Comparison of ENCODE assay signal across 8 cellular contexts in the genomic region with DNA sequence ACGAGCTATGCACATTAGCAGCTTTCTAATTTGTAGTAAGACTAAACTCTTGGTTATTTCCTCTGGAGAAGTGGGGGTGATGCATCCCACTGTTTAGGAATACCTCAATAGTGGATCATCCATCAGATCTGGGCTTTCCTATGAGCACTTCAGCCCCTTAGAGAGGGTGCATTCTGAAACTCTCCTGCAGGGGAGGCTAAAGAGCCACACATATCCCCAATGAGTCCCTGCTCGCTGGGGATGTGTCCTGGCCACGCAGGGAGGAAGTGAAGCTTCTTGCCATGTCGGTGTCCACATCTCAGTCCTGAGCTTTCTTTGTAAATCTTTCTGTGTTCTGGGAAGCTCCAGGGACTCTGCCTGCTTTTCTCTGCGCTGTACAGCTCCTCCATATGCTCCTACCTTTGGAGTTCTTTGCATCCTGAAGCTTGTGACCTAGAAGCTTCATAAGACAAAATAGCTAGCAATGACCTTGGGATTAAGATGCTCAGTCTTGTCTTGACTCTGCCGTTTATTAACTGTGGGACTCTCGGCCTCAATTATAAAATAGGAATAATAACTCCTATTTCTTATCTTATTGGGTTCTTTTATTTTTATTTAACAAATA. TPM values are rescaled to one million over a fixed set of nuclear protein-coding genes. Genes with fewer than 3 reads are reported as not detected.
A peak's percentile ranks its signal among the peaks of the same experiment; 100 is the strongest.
DNase-seq lines count a peak whose midpoint lies in the region; ATAC-seq and TF ChIP-seq lines count a peak whose summit lies in the region.

No MANE protein-coding gene starts in this region.

- H3K4me3 ChIP-seq in CD4-positive, alpha-beta memory T cell (ENCODE audit: low read length in 2 of 2) = no peak overlapping the region
- no peak overlapping the region for H3K4me3 ChIP-seq in fibroblast of mammary gland (ENCODE audit: control insufficient read depth, low read depth, low read length)
- no peak overlapping the region for H3K4me3 ChIP-seq in tibial nerve

- no peaks in the 10 kb centered on the region for H3K9me3 Mint-ChIP-seq in CD4-positive, alpha-beta memory T cell
- no peaks in the 10 kb centered on the region for H3K9me3 Mint-ChIP-seq in neural crest cell

- ATAC-seq in GM19023 (IDR thresholded peaks at IDR 0.05; ENCODE audit: unreplicated experiment) (peak; percentile 79), HG03342 (IDR thresholded peaks at IDR 0.05; ENCODE audit: unreplicated experiment) (peak; percentile 92)

- CTCF ChIA-PET in CD4-positive, alpha-beta memory T cell (lab: Charles Lee; ENCODE audit: partially characterized antibody) = interaction anchor here (0.7 to 16.8 kb wide), 32 partner anchors 8 to 1826 kb away, joined by 3 to 464 read pairs (median 7); partner anchors contain the start of genes RTP2, RTP4 and SST

- H3K36me3 ChIP-seq in CD4-positive, alpha-beta memory T cell (ENCODE audit: insufficient read depth, low read length) = no peaks in the 10 kb centered on the region
- no peaks in the 10 kb centered on the region for H3K36me3 ChIP-seq in tibial nerve

- peaks cover 21 to 35% of the 10 kb centered on the region in 2 donors for H3K27me3 Mint-ChIP-seq in CD4-positive, alpha-beta memory T cell
- peaks cover 23% of the 10 kb centered on the region for H3K27me3 Mint-ChIP-seq in neural crest cell (ENCODE audit: low read depth)

- H3K4me3 Mint-ChIP-seq in CD4-positive, alpha-beta memory T cell = peak overlapping the region in 1 of 8 donors; percentile 36
- H3K4me3 Mint-ChIP-seq in neural crest cell = no peak overlapping the region

- H3K4me1 ChIP-seq in CD4-positive, alpha-beta memory T cell (ENCODE audit: insufficient read depth, low read length) = peaks cover 15% of the 10 kb centered on the region
- H3K4me1 ChIP-seq in tibial nerve = peaks cover 0 to 12% (median 0%) of the 10 kb centered on the region in 4 donors

- TF ChIP-seq POLR2A in tibial nerve (IDR thresholded peaks at IDR 0.05) = no peak

- 44 to 48% methylated on average over 5 to 7 of the region's 7 CpGs for WGBS in tibial nerve, 2 donors

- TF ChIP-seq EP300 in tibial nerve (IDR thresholded peaks at IDR 0.05) = no peak

- no peaks in the 10 kb centered on the region for H3K9me3 ChIP-seq in CD4-positive, alpha-beta memory T cell (ENCODE audit: control insufficient read depth in 1 of 2, low read length in 2 of 2)
- no peaks in the 10 kb centered on the region for H3K9me3 ChIP-seq in tibial nerve

- intact Hi-C loops in CD4-positive, alpha-beta memory T cell (cut with micrococcal nuclease) = loop anchor here (1.0 to 5.0 kb wide), 6 partner anchors 208 to 1829 kb away; no protein-coding TSS in a partner anchor

- POLR2A ChIA-PET in CD4-positive, alpha-beta memory T cell (lab: Charles Lee; ENCODE audit: partially characterized antibody) = interaction anchor here (1.3 to 2.2 kb wide), 2 partner anchors 48 to 360 kb away, joined by 4 to 10 read pairs; partner anchors contain the start of gene RTP4

- TF ChIP-seq CTCF in fibroblast of mammary gland (conservative IDR thresholded peaks at IDR 0.05; ENCODE audit: control insufficient read depth, insufficient read depth, low read depth, low read length) (peak; percentile 96), neural crest cell (conservative IDR thresholded peaks at IDR 0.05) (peak; percentile 82), tibial nerve (IDR thresholded peaks at IDR 0.05) (peak; percentile 57 to 90 (median 80))

- H3K27me3 ChIP-seq in CD4-positive, alpha-beta memory T cell (ENCODE audit: insufficient read depth, low read length) = no peaks in the 10 kb centered on the region
- no peaks in the 10 kb centered on the region for H3K27me3 ChIP-seq in tibial nerve

- peak; percentile 35 to 56 (median 44) for DNase-seq in CD4-positive, alpha-beta memory T cell
- peak; percentile 67 for DNase-seq in NOMO-1 treated with dmso at 0.1 percent for 144 hours (lab: John Stamatoyannopoulos, UW; ENCODE audit: unreplicated experiment)
- peak; percentile 30 for DNase-seq in activated T-cell treated with anti-CD3 and anti-CD28 coated beads for 4 hours
- DNase-seq in fibroblast of mammary gland (ENCODE audit: low read depth) = peak; percentile 75
- peak; percentile 73 for DNase-seq in neural crest cell (ENCODE audit: low read depth, low spot score)
- DNase-seq in tibial nerve (ENCODE audit: low spot score in 2 of 2) = peak; percentile 59 to 90

- no peak overlapping the region for H3K27ac ChIP-seq in CD4-positive, alpha-beta memory T cell (ENCODE audit: low read depth, low read length)
- no peak overlapping the region for H3K27ac ChIP-seq in tibial nerve

- no peaks in the 10 kb centered on the region for H3K36me3 Mint-ChIP-seq in CD4-positive, alpha-beta memory T cell
- no peaks in the 10 kb centered on the region for H3K36me3 Mint-ChIP-seq in neural crest cell (ENCODE audit: low read depth)

- H3K27ac Mint-ChIP-seq in CD4-positive, alpha-beta memory T cell = no peak overlapping the region
- no peak overlapping the region for H3K27ac Mint-ChIP-seq in neural crest cell (ENCODE audit: unreplicated experiment)

- H3K4me1 Mint-ChIP-seq in CD4-positive, alpha-beta memory T cell = peaks cover 9 to 17% (median 14%) of the 10 kb centered on the region in 4 donors
- peaks cover 6% of the 10 kb centered on the region for H3K4me1 Mint-ChIP-seq in neural crest cell

RNA-seq across cellular contexts. Expression of gene MASP1, which starts 28.3 kb away (rescaled TPM):
- not detected for total RNA-seq in CD4-positive, alpha-beta memory T cell
- not detected for polyA plus RNA-seq in CD4-positive, alpha-beta memory T cell
- total RNA-seq in neural crest cell (0.58 and 1.4 TPM in 2 replicates), tibial nerve (10 to 100 TPM in 1 of 4 donors, 1 to 10 TPM in 3; 2.0 to 10.9 (median 4.7) TPM)

RNA-seq across cellular contexts. Expression of gene RTP4, which starts 48.4 kb away (rescaled TPM):
- 1 to 10 TPM; 7.5 to 8.8 TPM for total RNA-seq in CD4-positive, alpha-beta memory T cell
- polyA plus RNA-seq in CD4-positive, alpha-beta memory T cell = 10 to 100 TPM in 1 of 2 donors, 1 to 10 TPM in 1; 3.5 to 13.5 TPM
- not detected in 2 replicates for total RNA-seq in neural crest cell
- 1 to 10 TPM in 3 of 4 donors, under 1 TPM in 1; 0.60 to 3.7 (median 1.8) TPM for total RNA-seq in tibial nerve
